ENCODE assay signal across 23 cellular contexts in the genomic region with DNA sequence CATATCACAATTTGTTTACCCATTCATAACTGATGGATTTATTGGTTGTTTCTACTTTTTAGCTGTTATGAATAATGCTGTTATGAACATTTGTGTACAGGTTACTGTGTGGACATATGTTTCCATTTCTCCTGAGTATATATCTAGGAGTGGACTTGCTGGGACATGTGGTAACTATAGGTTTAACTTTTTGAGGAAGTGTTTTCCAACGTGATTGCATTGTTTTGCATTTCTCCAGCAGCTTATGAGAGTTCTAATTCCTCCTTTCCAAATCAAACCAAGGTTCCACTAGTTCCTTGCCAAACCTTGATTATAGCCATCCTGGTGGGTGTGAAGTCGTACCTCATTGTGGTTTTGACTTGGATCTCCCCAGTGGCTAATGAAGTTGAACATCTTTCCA. TPM values are rescaled to one million over a fixed set of nuclear protein-coding genes. Genes with fewer than 3 reads are reported as not detected.
"Had no signal": no experiment of that assay in that cellular context is flagged by ENCODE, and none has a peak within 500 bp of the region (broad histone marks: within the 10 kb centered on the region; RNA-seq: fewer than 3 reads in every experiment).

No MANE protein-coding gene starts in this region.

- H2AFZ ChIP-seq: parathyroid adenoma had no signal

- H3K4me3 Mint-ChIP-seq: activated CD8-positive, alpha-beta T cell treated with anti-CD3 and anti-CD28 coated beads for 36 hours; activated naive CD4-positive, alpha-beta T cell treated with anti-CD3 and anti-CD28 coated beads, Interleukin-2, amount 10 ng/mL, durations not matched to agents 7 days and 5 days; activated naive CD8-positive, alpha-beta T cell treated with anti-CD3 and anti-CD28 coated beads, Interleukin-2, amount 50 U/mL, for 24 hours; activated T-cell treated with anti-CD3 and anti-CD28 coated beads, Interleukin-2, amount 50 U/mL, for 24 hours; brain; nephron; stimulated activated naive CD8-positive, alpha-beta T cell treated with anti-CD3 and anti-CD28 coated beads, Interleukin-15, amount 100 ng/mL, for 72 hours; WTC11 had no signal

- H3K79me2 ChIP-seq: parathyroid adenoma had no signal

- H3K9ac ChIP-seq: parathyroid adenoma had no signal

- H3K27me3 ChIP-seq: colonic mucosa, right lobe of liver, vagina had no signal

- H3K4me3 ChIP-seq: colonic mucosa, lung, right lobe of liver, vagina had no signal

- H3K4me1 Mint-ChIP-seq: nephron, WTC11 had no signal

- H3K27ac ChIP-seq: colonic mucosa, parathyroid adenoma, right lobe of liver, vagina had no signal

- H3K27ac Mint-ChIP-seq: activated CD8-positive, alpha-beta T cell treated with anti-CD3 and anti-CD28 coated beads for 36 hours; activated naive CD4-positive, alpha-beta T cell treated with anti-CD3 and anti-CD28 coated beads, Interleukin-2, amount 10 ng/mL, durations not matched to agents 7 days and 5 days; activated naive CD8-positive, alpha-beta T cell treated with anti-CD3 and anti-CD28 coated beads, Interleukin-2, amount 50 U/mL, for 24 hours; activated T-cell treated with anti-CD3 and anti-CD28 coated beads, Interleukin-2, amount 50 U/mL, for 24 hours; brain; nephron; WTC11 had no signal

- H3K9me3 Mint-ChIP-seq: activated CD8-positive, alpha-beta T cell treated with anti-CD3 and anti-CD28 coated beads for 36 hours; activated naive CD4-positive, alpha-beta T cell treated with anti-CD3 and anti-CD28 coated beads, Interleukin-2, amount 10 ng/mL, durations not matched to agents 7 days and 5 days had no signal

- H3K9me3 ChIP-seq: colonic mucosa, right lobe of liver, vagina had no signal

- H3K4me1 ChIP-seq: colonic mucosa, parathyroid adenoma, right lobe of liver, vagina had no signal

- H3K36me3 Mint-ChIP-seq: brain, WTC11 had no signal

- H3K27me3 Mint-ChIP-seq: activated CD8-positive, alpha-beta T cell treated with anti-CD3 and anti-CD28 coated beads for 36 hours; activated naive CD8-positive, alpha-beta T cell treated with anti-CD3 and anti-CD28 coated beads, Interleukin-2, amount 50 U/mL, for 24 hours; activated T-cell treated with anti-CD3 and anti-CD28 coated beads, Interleukin-2, amount 50 U/mL, for 24 hours; stimulated activated naive CD8-positive, alpha-beta T cell treated with anti-CD3 and anti-CD28 coated beads, Interleukin-15, amount 100 ng/mL, for 72 hours had no signal

- ATAC-seq: activated CD8-positive, alpha-beta T cell treated with anti-CD3 and anti-CD28 coated beads for 36 hours; activated naive CD8-positive, alpha-beta T cell treated with anti-CD3 and anti-CD28 coated beads, Interleukin-2, amount 50 U/mL, for 24 hours; right lobe of liver; stimulated activated naive CD8-positive, alpha-beta T cell treated with anti-CD3 and anti-CD28 coated beads, Interleukin-15, amount 100 ng/mL, for 72 hours; WTC11 had no signal

- DNase-seq: activated CD4-positive, alpha-beta T cell treated with anti-CD3 and anti-CD28 coated beads for 4 hours; activated CD8-positive, alpha-beta T cell treated with anti-CD3 and anti-CD28 coated beads for 36 hours; activated naive CD4-positive, alpha-beta T cell treated with anti-CD3 and anti-CD28 coated beads, Interleukin-2, amount 10 ng/mL, durations not matched to agents 7 days and 5 days; activated naive CD8-positive, alpha-beta T cell treated with anti-CD3 and anti-CD28 coated beads, Interleukin-2, amount 50 U/mL, for 24 hours; activated T-cell treated with anti-CD3 and anti-CD28 coated beads, Interleukin-2, amount 50 U/mL, for 24 hours; anterior cingulate cortex; central memory CD4-positive, alpha-beta T cell; colonic mucosa; erythroblast; hypothalamus; right lobe of liver; small intestine; stimulated activated CD4-positive, alpha-beta T cell treated with anti-CD3 and anti-CD28 coated beads, Interleukin-15, amount 100 ng/mL, for 24 hours; stimulated activated CD4-positive, alpha-beta T cell treated with anti-CD3 and anti-CD28 coated beads, Interleukin-2, amount 100 ng/mL, for 48 hours; stimulated activated naive CD8-positive, alpha-beta T cell treated with anti-CD3 and anti-CD28 coated beads, Interleukin-15, amount 100 ng/mL, for 72 hours; trophoblast cell had no signal

- H3K36me3 ChIP-seq: colonic mucosa, right lobe of liver, vagina had no signal

RNA-seq across cellular contexts. Expression of gene PRF1, which starts 2.6 kb away (rescaled TPM):
- total RNA-seq: frontal cortex had no signal
